In the genomic region with DNA sequence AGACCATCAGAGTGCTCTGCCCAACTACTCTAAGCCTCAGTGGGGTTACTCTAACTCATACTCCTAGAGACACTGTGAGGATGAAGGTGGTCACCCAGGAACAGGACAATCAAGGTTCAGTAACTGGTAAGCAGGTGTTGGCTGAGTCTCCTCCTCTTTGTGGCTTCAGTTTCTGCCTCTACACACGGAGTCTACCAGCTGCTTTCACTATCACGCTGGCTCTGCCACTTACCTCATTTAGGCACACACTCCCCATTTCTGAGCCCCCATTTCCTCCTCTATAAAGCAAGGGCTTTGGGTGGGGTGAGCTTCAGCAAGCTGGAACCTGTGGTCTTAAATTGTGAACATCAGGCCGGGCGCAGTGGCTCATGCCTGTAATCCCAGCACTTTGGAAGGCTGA, we compare ENCODE assay signal across 11 cellular contexts. TPM values are rescaled to one million over a fixed set of nuclear protein-coding genes. Genes with fewer than 3 reads are reported as not detected.
A peak's percentile ranks its signal among the peaks of the same experiment; 100 is the strongest.
DNase-seq lines count a peak whose midpoint lies in the region; ATAC-seq and TF ChIP-seq lines count a peak whose summit lies in the region.
"Had no signal": no experiment of that assay in that cellular context is flagged by ENCODE, and none has a peak within 500 bp of the region (broad histone marks: within the 10 kb centered on the region; RNA-seq: fewer than 3 reads in every experiment).

No MANE protein-coding gene starts in this region.

- peaks cover 3% of the 10 kb centered on the region for H3K36me3 Mint-ChIP-seq in activated CD4-positive, alpha-beta T cell treated with anti-CD3 and anti-CD28 coated beads, Interleukin-2, amount 10 ng/mL, durations not matched to agents 7 days and 5 days (ENCODE audit: low read depth)
- no peaks in the 10 kb centered on the region for H3K36me3 Mint-ChIP-seq in WTC11
- H3K36me3 Mint-ChIP-seq: neural progenitor cell had no signal

- no peak overlapping the region for H3K4me3 Mint-ChIP-seq in activated CD4-positive, alpha-beta T cell treated with anti-CD3 and anti-CD28 coated beads, Interleukin-2, amount 10 ng/mL, durations not matched to agents 7 days and 5 days
- no peak overlapping the region for H3K4me3 Mint-ChIP-seq in WTC11
- H3K4me3 Mint-ChIP-seq: neural progenitor cell had no signal

- CTCF ChIA-PET in activated CD4-positive, alpha-beta T cell treated with anti-CD3 and anti-CD28 coated beads, Interleukin-2, amount 10 ng/mL, durations not matched to agents 7 days and 5 days (lab: Charles Lee): interaction anchor here (0.6 to 1.4 kb wide), 2 partner anchors 20 to 424 kb away, joined by 4 read pairs; no protein-coding TSS in a partner anchor
- CTCF ChIA-PET in WTC11 (lab: Charles Lee): interaction anchor here (1.0 kb wide), 1 partner anchor 18 kb away, joined by 6 read pairs; no protein-coding TSS in a partner anchor

- POLR2A ChIA-PET in activated CD4-positive, alpha-beta T cell treated with anti-CD3 and anti-CD28 coated beads, Interleukin-2, amount 10 ng/mL, durations not matched to agents 7 days and 5 days (lab: Charles Lee): no interaction called here
- POLR2A ChIA-PET in WTC11 (lab: Charles Lee): no interaction called here

- H3K27me3 Mint-ChIP-seq in activated CD4-positive, alpha-beta T cell treated with anti-CD3 and anti-CD28 coated beads, Interleukin-2, amount 10 ng/mL, durations not matched to agents 7 days and 5 days: no peaks in the 10 kb centered on the region
- peaks cover 97% of the 10 kb centered on the region for H3K27me3 Mint-ChIP-seq in WTC11 (ENCODE audit: low read depth)

- H3K4me1 ChIP-seq in spleen (peaks cover 10 to 56% (median 37%) of the 10 kb centered on the region in 6 donors), thyroid gland (no peaks in the 10 kb centered on the region)
- H3K4me1 ChIP-seq: neural progenitor cell had no signal

- no peaks in the 10 kb centered on the region for H3K9me3 ChIP-seq in spleen
- no peaks in the 10 kb centered on the region for H3K9me3 ChIP-seq in thyroid gland

- peak; percentile 47 for DNase-seq in activated CD4-positive, alpha-beta T cell treated with anti-CD3 and anti-CD28 coated beads, Interleukin-2, amount 10 ng/mL, durations not matched to agents 7 days and 5 days
- DNase-seq in activated CD4-positive, alpha-beta T cell treated with anti-CD3 and anti-CD28 coated beads for 4 hours: no peak
- peak; percentile 39 for DNase-seq in Jurkat, Clone E6-1 (ENCODE audit: low read depth, low spot score)
- DNase-seq in spleen (no peak), WTC11 (ENCODE audit: low spot score) (no peak), DMS153 treated with DMSO at 0.1 percent for 48 hours (lab: John Stamatoyannopoulos, UW; ENCODE audit: unreplicated experiment) (no peak), thyroid gland (no peak)
- DNase-seq: dorsolateral prefrontal cortex, NCI-H2227 treated with DMSO at 0.1 percent for 48 hours had no signal

- no peaks in the 10 kb centered on the region for H3K36me3 ChIP-seq in spleen
- no peaks in the 10 kb centered on the region for H3K36me3 ChIP-seq in thyroid gland
- H3K36me3 ChIP-seq: neural progenitor cell had no signal

- H3K9me3 Mint-ChIP-seq in activated CD4-positive, alpha-beta T cell treated with anti-CD3 and anti-CD28 coated beads, Interleukin-2, amount 10 ng/mL, durations not matched to agents 7 days and 5 days: no peaks in the 10 kb centered on the region
- no peaks in the 10 kb centered on the region for H3K9me3 Mint-ChIP-seq in WTC11

- 31 to 61% (median 48%) methylated on average over 4 of the region's 4 CpGs for WGBS in spleen, 5 donors
- WGBS in thyroid gland, 2 donors: 81 to 82% methylated on average over 4 of the region's 4 CpGs

- no peak for TF ChIP-seq POLR2A in spleen (IDR thresholded peaks at IDR 0.05)
- TF ChIP-seq POLR2A in thyroid gland (IDR thresholded peaks at IDR 0.05): no peak

- intact Hi-C loops in spleen (cut with DNase I; ENCODE audit: low total_unique reads) (no loop called here), thyroid gland (cut with DNase I) (no loop called here)

- H3K27ac Mint-ChIP-seq in activated CD4-positive, alpha-beta T cell treated with anti-CD3 and anti-CD28 coated beads, Interleukin-2, amount 10 ng/mL, durations not matched to agents 7 days and 5 days: peak overlapping the region; percentile 52
- H3K27ac Mint-ChIP-seq in WTC11: no peak overlapping the region
- H3K27ac Mint-ChIP-seq: neural progenitor cell had no signal

- H3K27me3 ChIP-seq in spleen (replicated peaks in 1 of 7) (no peaks in the 10 kb centered on the region), thyroid gland (no peaks in the 10 kb centered on the region)
- H3K27me3 ChIP-seq: neural progenitor cell had no signal

- peak overlapping the region in 5 of 8 donors; percentile 27 to 63 (median 39) for H3K27ac ChIP-seq in spleen
- H3K27ac ChIP-seq in thyroid gland: no peak overlapping the region
- H3K27ac ChIP-seq: dorsolateral prefrontal cortex, neural progenitor cell had no signal

- no peak overlapping the region for H3K4me3 ChIP-seq in Jurkat, Clone E6-1 (ENCODE audit: low read length)
- H3K4me3 ChIP-seq in spleen (no peak overlapping the region), thyroid gland (replicated peaks in 1 of 3) (no peak overlapping the region)
- H3K4me3 ChIP-seq: dorsolateral prefrontal cortex, neural progenitor cell had no signal

- H3K4me1 Mint-ChIP-seq in activated CD4-positive, alpha-beta T cell treated with anti-CD3 and anti-CD28 coated beads, Interleukin-2, amount 10 ng/mL, durations not matched to agents 7 days and 5 days: peaks cover 43% of the 10 kb centered on the region
- peaks cover 6% of the 10 kb centered on the region for H3K4me1 Mint-ChIP-seq in WTC11
- H3K4me1 Mint-ChIP-seq: neural progenitor cell had no signal

- peak; percentile 65 for ATAC-seq in GM21825 (IDR thresholded peaks at IDR 0.05; ENCODE audit: unreplicated experiment)
- ATAC-seq in WTC11: no peak

- TF ChIP-seq CTCF in spleen (IDR thresholded peaks at IDR 0.05 in 8 of 11, conservative IDR thresholded peaks at IDR 0.05 in 3 of 11) (no peak), WTC11 (IDR thresholded peaks at IDR 0.05) (no peak), thyroid gland (IDR thresholded peaks at IDR 0.05) (no peak)

TF ChIP-seq in WTC11, 78 proteins besides CTCF, POLR2A, EP300 and RAD21 (continues in another document):
- no peak for TF ChIP-seq GABPB1 (CRISPR knock-in tag; IDR thresholded peaks at IDR 0.05)
- no peak for TF ChIP-seq ZNF317 (CRISPR knock-in tag; IDR thresholded peaks at IDR 0.05; ENCODE audit: borderline replicate concordance, low read depth)
- TF ChIP-seq IRF2 (CRISPR knock-in tag; IDR thresholded peaks at IDR 0.05; ENCODE audit: borderline replicate concordance, low read depth): no peak
- TF ChIP-seq, protein P1, sequence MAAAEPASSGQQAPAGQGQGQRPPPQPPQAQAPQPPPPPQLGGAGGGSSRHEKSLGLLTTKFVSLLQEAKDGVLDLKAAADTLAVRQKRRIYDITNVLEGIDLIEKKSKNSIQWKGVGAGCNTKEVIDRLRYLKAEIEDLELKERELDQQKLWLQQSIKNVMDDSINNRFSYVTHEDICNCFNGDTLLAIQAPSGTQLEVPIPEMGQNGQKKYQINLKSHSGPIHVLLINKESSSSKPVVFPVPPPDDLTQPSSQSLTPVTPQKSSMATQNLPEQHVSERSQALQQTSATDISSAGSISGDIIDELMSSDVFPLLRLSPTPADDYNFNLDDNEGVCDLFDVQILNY (CRISPR knock-in tag; IDR thresholded peaks at IDR 0.05): no peak
- TF ChIP-seq, protein P2, sequence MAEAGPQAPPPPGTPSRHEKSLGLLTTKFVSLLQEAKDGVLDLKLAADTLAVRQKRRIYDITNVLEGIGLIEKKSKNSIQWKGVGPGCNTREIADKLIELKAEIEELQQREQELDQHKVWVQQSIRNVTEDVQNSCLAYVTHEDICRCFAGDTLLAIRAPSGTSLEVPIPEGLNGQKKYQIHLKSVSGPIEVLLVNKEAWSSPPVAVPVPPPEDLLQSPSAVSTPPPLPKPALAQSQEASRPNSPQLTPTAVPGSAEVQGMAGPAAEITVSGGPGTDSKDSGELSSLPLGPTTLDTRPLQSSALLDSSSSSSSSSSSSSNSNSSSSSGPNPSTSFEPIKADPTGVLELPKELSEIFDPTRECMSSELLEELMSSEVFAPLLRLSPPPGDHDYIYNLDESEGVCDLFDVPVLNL (CRISPR knock-in tag; IDR thresholded peaks at IDR 0.05; ENCODE audit: borderline replicate concordance, low read depth): no peak
- TF ChIP-seq, protein P3, sequence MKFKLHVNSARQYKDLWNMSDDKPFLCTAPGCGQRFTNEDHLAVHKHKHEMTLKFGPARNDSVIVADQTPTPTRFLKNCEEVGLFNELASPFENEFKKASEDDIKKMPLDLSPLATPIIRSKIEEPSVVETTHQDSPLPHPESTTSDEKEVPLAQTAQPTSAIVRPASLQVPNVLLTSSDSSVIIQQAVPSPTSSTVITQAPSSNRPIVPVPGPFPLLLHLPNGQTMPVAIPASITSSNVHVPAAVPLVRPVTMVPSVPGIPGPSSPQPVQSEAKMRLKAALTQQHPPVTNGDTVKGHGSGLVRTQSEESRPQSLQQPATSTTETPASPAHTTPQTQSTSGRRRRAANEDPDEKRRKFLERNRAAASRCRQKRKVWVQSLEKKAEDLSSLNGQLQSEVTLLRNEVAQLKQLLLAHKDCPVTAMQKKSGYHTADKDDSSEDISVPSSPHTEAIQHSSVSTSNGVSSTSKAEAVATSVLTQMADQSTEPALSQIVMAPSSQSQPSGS (CRISPR knock-in tag; IDR thresholded peaks at IDR 0.05; ENCODE audit: borderline replicate concordance, low read depth): no peak
- TF ChIP-seq NR3C1 (CRISPR knock-in tag; conservative IDR thresholded peaks at IDR 0.05; ENCODE audit: low read depth): no peak

RNA-seq across cellular contexts. Expression of a gene that starts 7.3 kb away (rescaled TPM):
- 10 to 100 TPM; 27.9 to 36.0 TPM for total RNA-seq in activated CD4-positive, alpha-beta T cell treated with anti-CD3 and anti-CD28 coated beads, Interleukin-2, amount 10 ng/mL, durations not matched to agents 7 days and 5 days
- polyA plus RNA-seq in Jurkat, Clone E6-1 (2012; ENCODE audit: insufficient read depth, insufficient read length): 40.2 TPM
- 10 to 100 TPM; 21.8 to 35.9 (median 29.0) TPM for total RNA-seq in spleen
- 10 to 100 TPM in 1 of 3 donors, 1 to 10 TPM in 2; 7.3 to 12.5 (median 7.6) TPM for polyA plus RNA-seq in spleen
- 7.9 to 10.1 TPM (median 10.0 TPM) in 3 replicates for total RNA-seq in WTC11 (2021)
- 10 to 100 TPM; 16.4 to 25.8 (median 24.3) TPM for total RNA-seq in thyroid gland

RNA-seq across cellular contexts. Expression of a gene that starts 12.4 kb away (rescaled TPM):
- total RNA-seq in activated CD4-positive, alpha-beta T cell treated with anti-CD3 and anti-CD28 coated beads, Interleukin-2, amount 10 ng/mL, durations not matched to agents 7 days and 5 days: 10 to 100 TPM; 17.6 to 20.7 TPM
- polyA plus RNA-seq in Jurkat, Clone E6-1 (2012; ENCODE audit: insufficient read depth, insufficient read length): 41.5 TPM
- total RNA-seq in spleen (10 to 100 TPM; 25.6 to 45.5 (median 35.0) TPM), WTC11 (2021) (21.6 to 25.8 TPM (median 22.8 TPM) in 3 replicates), thyroid gland (10 to 100 TPM; 49.9 to 72.0 (median 60.2) TPM)
- 10 to 100 TPM; 26.3 to 31.5 (median 30.3) TPM for polyA plus RNA-seq in spleen

RNA-seq across cellular contexts. Expression of a gene that starts 59.5 kb away (rescaled TPM):
- under 1 TPM in 1 of 2 experiments, not detected in 1; 0.17 TPM for total RNA-seq in activated CD4-positive, alpha-beta T cell treated with anti-CD3 and anti-CD28 coated beads, Interleukin-2, amount 10 ng/mL, durations not matched to agents 7 days and 5 days
- polyA plus RNA-seq in Jurkat, Clone E6-1 (2012; ENCODE audit: insufficient read depth, insufficient read length): not detected
- 1 to 10 TPM; 3.9 to 8.0 (median 5.0) TPM for total RNA-seq in spleen
- polyA plus RNA-seq in spleen: 1 to 10 TPM in 2 of 3 donors, under 1 TPM in 1; 0.49 to 1.2 (median 1.1) TPM
- 2.9 to 5.4 TPM (median 5.1 TPM) in 3 replicates for total RNA-seq in WTC11 (2021)
- total RNA-seq in thyroid gland: 1 to 10 TPM in 2 of 4 donors, under 1 TPM in 1, not detected in 1; 0.39 to 1.6 (median 1.3) TPM

Comparison
In these comparisons a context has a peak if more than half of its experiments do, and no peak if none do; other contexts are left out.
1. DNase-seq: peak in activated CD4-positive, alpha-beta T cell treated with anti-CD3 and anti-CD28 coated beads, Interleukin-2, amount 10 ng/mL, durations not matched to agents 7 days and 5 days (single experiment) and Jurkat, Clone E6-1 (single experiment); none in activated CD4-positive, alpha-beta T cell treated with anti-CD3 and anti-CD28 coated beads for 4 hours (0 of 2), spleen (single experiment), WTC11 (single experiment), DMS153 treated with DMSO at 0.1 percent for 48 hours (single experiment) and thyroid gland (0 of 2).
2. H3K27ac ChIP-seq: peak in spleen (5 of 8); none in thyroid gland (0 of 3).